ENCODE assay signal across 8 cellular contexts in the genomic region with DNA sequence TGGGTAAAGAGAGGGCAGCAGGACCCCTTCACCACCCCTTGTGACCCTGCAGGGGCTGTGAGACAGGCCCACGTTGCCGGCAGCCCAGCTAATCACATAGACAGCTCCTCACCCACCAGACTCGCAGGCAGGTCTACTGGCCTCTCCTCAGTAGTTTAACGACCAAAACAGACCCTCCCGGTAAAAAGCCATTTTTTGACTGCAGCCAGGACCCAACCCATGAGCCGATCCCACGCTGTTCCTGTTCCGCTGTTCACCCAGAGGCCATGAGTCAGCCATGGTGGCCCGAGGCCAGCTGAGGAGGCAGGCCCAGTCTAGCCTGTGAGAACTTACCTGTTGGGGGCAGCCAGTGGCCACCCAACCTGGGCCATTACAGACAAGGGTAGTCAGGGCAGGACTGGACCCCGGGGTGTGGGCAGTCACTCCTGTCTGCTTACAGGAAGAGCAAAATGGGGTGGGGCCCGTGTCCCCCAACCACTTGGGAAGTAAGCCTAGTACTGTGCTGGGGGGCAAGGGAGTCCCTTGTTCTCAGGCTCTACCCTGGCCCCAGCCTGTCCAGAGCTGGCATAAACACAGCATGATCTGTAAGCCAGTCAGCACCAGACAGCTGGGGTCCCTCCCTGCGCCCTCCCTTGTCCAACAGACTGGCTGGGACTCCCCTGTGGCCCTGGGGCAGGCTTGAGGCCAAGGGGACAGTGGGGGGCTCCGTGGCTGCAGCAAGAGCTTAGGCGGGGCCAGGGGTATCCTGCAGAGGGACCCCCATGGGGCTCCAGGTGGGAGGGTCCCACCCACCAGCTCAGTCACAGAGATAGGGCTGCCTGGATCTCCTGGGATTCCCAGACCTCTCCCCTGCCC.
DNase-seq lines count a peak whose midpoint lies in the region; ATAC-seq and TF ChIP-seq lines count a peak whose summit lies in the region.

No MANE protein-coding gene starts in this region.

- ATAC-seq in GM21528 (IDR thresholded peaks at IDR 0.05; ENCODE audit: low FRiP score, unreplicated experiment), result no peak

- H3K9ac ChIP-seq in muscle layer of colon (ENCODE audit: low read length), result no peak overlapping the region

- peak; percentile 2 for DNase-seq in Ammon's horn (ENCODE audit: low spot score)
- peak; percentile 37 for DNase-seq in LHCN-M2 (ENCODE audit: low read depth)
- DNase-seq in coronary artery (ENCODE audit: low spot score), result peak; percentile 78
- DNase-seq in NCI-H187 (lab: John Stamatoyannopoulos, UW), result no peak
- DNase-seq in NCI-H146 (lab: John Stamatoyannopoulos, UW), result no peak
- no peak for DNase-seq in T1000 (lab: John Stamatoyannopoulos, UW)

- H3K9me3 ChIP-seq in muscle layer of colon (ENCODE audit: low read length), result no peaks in the 10 kb centered on the region

- H3K4me3 ChIP-seq in coronary artery, result peak overlapping the region; percentile 74
- H3K4me3 ChIP-seq in muscle layer of colon (ENCODE audit: low read depth in 1 of 2, low read length in 2 of 2), result peak overlapping the region; percentile 2 to 68

- no peaks in the 10 kb centered on the region for H3K27me3 ChIP-seq in muscle layer of colon (ENCODE audit: control insufficient read depth in 1 of 2, insufficient read depth in 2 of 2, low read length in 2 of 2)

- no peaks in the 10 kb centered on the region for H3K36me3 ChIP-seq in muscle layer of colon (ENCODE audit: insufficient read depth, low read length)

- TF ChIP-seq CTCF in coronary artery (IDR thresholded peaks at IDR 0.05), result no peak

- H3K4me1 ChIP-seq in muscle layer of colon (ENCODE audit: insufficient read depth, low read length), result peaks cover 18% of the 10 kb centered on the region

- peak overlapping the region in 1 of 2 donors; percentile 83 for H3K27ac ChIP-seq in coronary artery
- H3K27ac ChIP-seq in muscle layer of colon (ENCODE audit: low read depth, low read length), result peak overlapping the region; percentile 95

Comparison
In these comparisons a context has a peak if more than half of its experiments do, and no peak if none do; other contexts are left out.
1. DNase-seq: peak in Ammon's horn (single experiment), LHCN-M2 (single experiment) and coronary artery (single experiment); none in NCI-H187 (0 of 2), NCI-H146 (single experiment) and T1000 (single experiment).